8 cellular contexts compared by ENCODE assay signal in the genomic region with DNA sequence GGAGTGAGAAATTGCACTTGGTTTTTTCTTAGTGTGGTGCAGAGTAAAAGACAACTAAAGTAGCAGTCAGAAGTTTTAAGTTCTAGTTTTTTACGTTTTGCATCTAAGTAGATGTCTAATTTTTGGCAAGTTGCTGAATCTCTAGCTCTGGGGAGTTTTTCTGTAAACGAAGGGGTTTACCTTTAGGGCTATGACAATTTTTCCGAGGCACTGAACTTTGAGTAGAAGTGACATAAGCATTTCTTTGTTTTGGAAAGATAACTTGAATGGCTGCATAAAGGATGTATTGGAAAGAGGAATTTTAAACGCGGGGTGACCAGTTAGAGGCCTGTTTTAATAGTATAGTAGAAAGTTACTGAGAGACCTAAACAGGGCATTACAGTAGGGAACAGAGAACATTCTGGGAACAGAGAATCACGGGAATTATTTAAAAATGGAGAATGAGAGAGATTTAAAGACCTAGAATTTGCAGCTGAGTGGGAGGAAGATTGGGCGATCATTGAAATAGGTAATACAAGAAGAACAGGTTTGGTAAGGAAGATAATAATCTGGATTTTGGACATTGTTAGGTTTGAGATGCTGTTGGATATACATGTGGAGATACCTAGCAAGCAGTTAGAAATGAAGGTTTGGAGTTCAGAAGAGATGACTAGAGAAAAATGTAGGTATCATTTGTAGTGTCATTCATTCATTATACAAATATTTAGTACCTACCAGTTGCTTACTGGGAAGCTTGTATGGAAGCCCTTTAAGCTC. TPM values are rescaled to one million over a fixed set of nuclear protein-coding genes. Genes with fewer than 3 reads are reported as not detected.
DNase-seq lines count a peak whose midpoint lies in the region; ATAC-seq, FAIRE-seq and TF ChIP-seq lines count a peak whose summit lies in the region.

No MANE protein-coding gene starts in this region.

- H4K5ac ChIP-seq in H1 (ENCODE audit: insufficient read length, low read depth, low read length) = no peak overlapping the region

- ATAC-seq in left lobe of liver (no peak), HG03095 (IDR thresholded peaks at IDR 0.05; ENCODE audit: unreplicated experiment) (no peak)

- H3K27me3 ChIP-seq in DOHH2 (ENCODE audit: control insufficient read depth, low read length) (no peaks in the 10 kb centered on the region), NT2/D1 (ENCODE audit: insufficient read depth, insufficient read length) (no peaks in the 10 kb centered on the region), H1 (replicated peaks in 1 of 4; ENCODE audit: control insufficient read depth in 3 of 4, extremely low read depth in 1 of 4, insufficient read depth in 3 of 4, low read length in 3 of 4) (no peaks in the 10 kb centered on the region)

- WGBS in H1 (ENCODE audit: extremely low coverage in 1 of 2, insufficient coverage in 1 of 2, insufficient read length in 1 of 2, insufficient replicate concordance in 2 of 2, low coverage in 1 of 2, low lambda C conversion rate in 2 of 2, missing lambda C conversion rate in 1 of 2), 2 experiments = 67% methylated on average over 7 of the region's 7 CpGs; no CpG with 5 or more reads in 1 of the 2 experiments

- peaks cover 3% of the 10 kb centered on the region for H3K36me3 Mint-ChIP-seq in osteocyte (ENCODE audit: unreplicated experiment)

- H3K9me3 Mint-ChIP-seq in osteocyte (ENCODE audit: unreplicated experiment) = no peaks in the 10 kb centered on the region

- H2BK20ac ChIP-seq in H1 (ENCODE audit: low read length) = no peak overlapping the region

- no peak for TF ChIP-seq EP300 in H1 (IDR thresholded peaks at IDR 0.05; ENCODE audit: borderline replicate concordance in 1 of 2, low read depth in 2 of 2, low read length in 2 of 2)

- H3K27ac ChIP-seq in DOHH2 (ENCODE audit: low read depth, low read length) = no peak overlapping the region
- no peak overlapping the region for H3K27ac ChIP-seq in H1 (ENCODE audit: low read depth, low read length)

- no peaks in the 10 kb centered on the region for H3K79me1 ChIP-seq in H1 (ENCODE audit: low read depth, low read length)

- H3K36me3 ChIP-seq in DOHH2 (ENCODE audit: control insufficient read depth, low read length) (peaks cover 17% of the 10 kb centered on the region), NT2/D1 (ENCODE audit: insufficient read depth, insufficient read length, low read length) (peaks cover 8% of the 10 kb centered on the region), H1 (ENCODE audit: control insufficient read depth in 2 of 4, insufficient read depth in 4 of 4, low read length in 3 of 4) (peaks cover 0 to 2% (median 0%) of the 10 kb centered on the region in 4 experiments; a peak in 2 of 8 replicates)

- H3K4me3 Mint-ChIP-seq in osteocyte (ENCODE audit: unreplicated experiment) = peak overlapping the region; percentile 92

- DNase-seq in NT2/D1 (ENCODE audit: low read depth, low spot score) = no peak
- DNase-seq in H1 (ENCODE audit: low read depth in 1 of 2, low spot score in 2 of 2) = no peak
- no peak for DNase-seq in osteocyte (ENCODE audit: extremely low spot score, unreplicated experiment)
- no peak for DNase-seq in NCI-H2171 (lab: John Stamatoyannopoulos, UW)
- DNase-seq in left lobe of liver (ENCODE audit: low spot score) = no peak
- DNase-seq in GM19240 (ENCODE audit: insufficient read length, low spot score) = no peak

- H3K79me2 ChIP-seq in DOHH2 (ENCODE audit: control insufficient read depth, low read length) = peaks cover 80% of the 10 kb centered on the region
- peaks cover 3 to 43% of the 10 kb centered on the region in 2 experiments; a peak in 3 of 4 replicates for H3K79me2 ChIP-seq in H1 (ENCODE audit: control insufficient read depth in 1 of 2, insufficient read depth in 2 of 2, low read length in 2 of 2)

- no peak overlapping the region for H3K23ac ChIP-seq in H1 (ENCODE audit: insufficient read length)

- CTCF ChIA-PET in H1 (lab: Charles Lee; ENCODE audit: partially characterized antibody) = interaction anchor here (0.6 to 0.9 kb wide), 3 partner anchors 8 to 20 kb away, joined by 3 read pairs; no protein-coding TSS in a partner anchor

- no peaks in the 10 kb centered on the region for H4K20me1 ChIP-seq in DOHH2 (ENCODE audit: control insufficient read depth, insufficient read depth, low read depth, low read length)
- no peaks in the 10 kb centered on the region for H4K20me1 ChIP-seq in H1 (replicated peaks in 1 of 2; ENCODE audit: control insufficient read depth in 1 of 2, insufficient read depth in 2 of 2, low read length in 2 of 2)

- H4K91ac ChIP-seq in H1 (replicated peaks; ENCODE audit: insufficient read length, low read length) = no peak overlapping the region

- no peak overlapping the region for H2AFZ ChIP-seq in H1 (ENCODE audit: low read length)

- H3K4ac ChIP-seq in H1 (replicated peaks; ENCODE audit: insufficient read length, low read depth, low read length) = no peak overlapping the region

- H3F3A ChIP-seq in DOHH2 (ENCODE audit: control insufficient read depth, insufficient read depth) = no peaks in the 10 kb centered on the region

- H3K4me1 Mint-ChIP-seq in osteocyte (ENCODE audit: unreplicated experiment) = peaks cover 45% of the 10 kb centered on the region

- no peak overlapping the region for H3K14ac ChIP-seq in H1 (ENCODE audit: insufficient read length)

- TF ChIP-seq RAD21 in H1 (IDR thresholded peaks at IDR 0.05 in 1 of 2, conservative IDR thresholded peaks at IDR 0.05 in 1 of 2; ENCODE audit: low read depth in 2 of 2, low read length in 2 of 2) = no peak

- no peak overlapping the region for H3K18ac ChIP-seq in H1 (ENCODE audit: extremely low read depth, low read length)

- no peak overlapping the region for H2BK120ac ChIP-seq in H1 (replicated peaks; ENCODE audit: low read depth, low read length)

- H3K27ac Mint-ChIP-seq in osteocyte (ENCODE audit: unreplicated experiment) = peak overlapping the region; percentile 98

- H3K23me2 ChIP-seq in H1 (ENCODE audit: low read depth, low read length) = peaks cover 10% of the 10 kb centered on the region

- H4K8ac ChIP-seq in H1 (ENCODE audit: extremely low read depth, insufficient read depth, low read length) = no peak overlapping the region

- FAIRE-seq in H1 (lab: Jason Lieb, UNC) = no peak

- H3K56ac ChIP-seq in H1 (replicated peaks; ENCODE audit: insufficient read length, low read depth, low read length) = no peak overlapping the region

- H3K9me3 ChIP-seq in DOHH2 (ENCODE audit: control insufficient read depth, insufficient read depth, low read length) = no peaks in the 10 kb centered on the region
- H3K9me3 ChIP-seq in NT2/D1 (ENCODE audit: insufficient read depth, low read length) = no peaks in the 10 kb centered on the region
- no peaks in the 10 kb centered on the region for H3K9me3 ChIP-seq in H1 (ENCODE audit: insufficient read depth in 2 of 2, low read depth in 1 of 2, low read length in 1 of 2)

- no peak overlapping the region for H2BK5ac ChIP-seq in H1 (ENCODE audit: low read depth, low read length)

- no peak overlapping the region for H2BK12ac ChIP-seq in H1 (ENCODE audit: low read depth, low read length)

- H3K27me3 Mint-ChIP-seq in osteocyte (ENCODE audit: unreplicated experiment) = no peaks in the 10 kb centered on the region

- TF ChIP-seq POLR2A in H1 (IDR thresholded peaks at IDR 0.05; ENCODE audit: control extremely low read depth in 1 of 2, low read depth in 2 of 2, low read length in 2 of 2) = no peak

- no peak overlapping the region for H2BK15ac ChIP-seq in H1 (ENCODE audit: low read length)

- H3K4me1 ChIP-seq in DOHH2 (ENCODE audit: control insufficient read depth, low read length) = peaks cover 33% of the 10 kb centered on the region
- H3K4me1 ChIP-seq in NT2/D1 (ENCODE audit: insufficient read depth, insufficient read length) = no peaks in the 10 kb centered on the region
- H3K4me1 ChIP-seq in H1 (replicated peaks in 1 of 4; ENCODE audit: control insufficient read depth in 3 of 4, insufficient read depth in 4 of 4, low read length in 3 of 4) = peaks cover 0 to 2% (median 0%) of the 10 kb centered on the region in 4 experiments; a peak in 1 of 7 replicates

- H3K4me3 ChIP-seq in DOHH2 (ENCODE audit: low read length) (peak overlapping the region; percentile 88), NT2/D1 (ENCODE audit: insufficient read length, low read depth) (peak overlapping the region; percentile 72), H1 (ENCODE audit: extremely low read depth in 1 of 4, insufficient read depth in 2 of 4, low read depth in 3 of 4, low read length in 4 of 4) (peak overlapping the region; percentile 90 to 98 (median 93); a peak in 7 of 8 replicates)

- TF ChIP-seq CTCF in DOHH2 (IDR thresholded peaks at IDR 0.05; ENCODE audit: low read depth, low read length, poor library complexity, severe bottlenecking) (no peak), H1 (IDR thresholded peaks at IDR 0.05; ENCODE audit: control extremely low read depth in 1 of 3, insufficient read depth in 1 of 3, low read depth in 1 of 3, low read length in 3 of 3) (no peak), osteocyte (IDR thresholded peaks at IDR 0.05) (no peak)

- peak overlapping the region; percentile 91 for H3K9ac ChIP-seq in NT2/D1 (ENCODE audit: insufficient read length, low read depth)
- H3K9ac ChIP-seq in H1 (replicated peaks in 1 of 4; ENCODE audit: extremely low read depth in 1 of 4, low read depth in 3 of 4, low read length in 3 of 4) = peak overlapping the region in 1 of 4 experiments; percentile 31; a peak in 1 of 7 replicates

- no peaks in the 10 kb centered on the region for H3K9me2 ChIP-seq in DOHH2 (replicated peaks; ENCODE audit: control insufficient read depth, low read length)

- no peak overlapping the region for H2AK5ac ChIP-seq in H1 (ENCODE audit: low read depth, low read length)

- H3K4me2 ChIP-seq in DOHH2 (ENCODE audit: low read length) = peak overlapping the region; percentile 61
- H3K4me2 ChIP-seq in H1 (ENCODE audit: insufficient read depth in 1 of 2, low read depth in 2 of 2, low read length in 2 of 2) = peak overlapping the region; percentile 68 to 94

- POLR2A ChIA-PET in H1 (lab: Charles Lee; ENCODE audit: partially characterized antibody) = interaction anchor here (2.1 to 2.7 kb wide), 2 partner anchors 13 to 36 kb away, joined by 9 to 18 read pairs; a partner anchor contains a TSS

RNA-seq across cellular contexts. Expression of a gene that starts 1.2 kb away (rescaled TPM):
- total RNA-seq in H1 (2021; fragmentation: NEBNext Ultra II Directional; extraction: Animal tissue kit (Norgen Biotek cat#: 25700)) = 18.9 and 19.1 TPM in 2 replicates
- 6.3 and 11.2 TPM in 2 replicates for polyA plus RNA-seq in H1 (2011; rRNA removed)
- 12.3 TPM for polyA plus RNA-seq in H1 (2011; cell fraction: cytosol; rRNA removed)
- 15.2 TPM for polyA plus RNA-seq in H1 (2011; cell fraction: nucleus; rRNA removed)
- 14.9 to 16.8 TPM (median 15.9 TPM) in 4 replicates for polyA plus RNA-seq in H1 (2012, experiment 1 of 2)
- polyA plus RNA-seq in H1 (2012, experiment 2 of 2) = 3.3 TPM
- polyA plus RNA-seq in H1 (2013, experiment 1 of 2) = 7.4 TPM
- 8.0 TPM for polyA plus RNA-seq in H1 (2013, experiment 2 of 2)
- 24.5 and 25.8 TPM in 2 replicates for polyA minus RNA-seq in H1 (2011; rRNA and poly(A)+ RNA removed)
- polyA minus RNA-seq in H1 (2011; cell fraction: cytosol; rRNA and poly(A)+ RNA removed) = 8.9 TPM
- polyA minus RNA-seq in H1 (2011; cell fraction: nucleus; rRNA and poly(A)+ RNA removed) = 26.8 TPM
- 41.8 and 42.2 TPM in 2 replicates for total RNA-seq in osteocyte
- total RNA-seq in left lobe of liver = 17.1 TPM

RNA-seq across cellular contexts. Expression of a gene that starts 36.3 kb away (rescaled TPM):
- total RNA-seq in H1 (2021; fragmentation: NEBNext Ultra II Directional; extraction: Animal tissue kit (Norgen Biotek cat#: 25700)) = 14.0 and 17.5 TPM in 2 replicates
- polyA plus RNA-seq in H1 (2011; rRNA removed) = 3.1 and 6.0 TPM in 2 replicates
- 10.7 TPM for polyA plus RNA-seq in H1 (2011; cell fraction: cytosol; rRNA removed)
- polyA plus RNA-seq in H1 (2011; cell fraction: nucleus; rRNA removed) = 3.3 TPM
- 8.1 to 11.0 TPM (median 10.0 TPM) in 4 replicates for polyA plus RNA-seq in H1 (2012, experiment 1 of 2)
- polyA plus RNA-seq in H1 (2012, experiment 2 of 2) = 1.6 TPM
- polyA plus RNA-seq in H1 (2013, experiment 1 of 2) = 15.2 TPM
- 16.8 TPM for polyA plus RNA-seq in H1 (2013, experiment 2 of 2)
- 5.6 and 7.0 TPM in 2 replicates for polyA minus RNA-seq in H1 (2011; rRNA and poly(A)+ RNA removed)
- polyA minus RNA-seq in H1 (2011; cell fraction: cytosol; rRNA and poly(A)+ RNA removed) = 4.8 TPM
- 8.0 TPM for polyA minus RNA-seq in H1 (2011; cell fraction: nucleus; rRNA and poly(A)+ RNA removed)
- 5.0 and 7.2 TPM in 2 replicates for total RNA-seq in osteocyte
- total RNA-seq in left lobe of liver = 10.9 TPM
